Comparison of ENCODE assay signal across 18 cellular contexts in the genomic region with DNA sequence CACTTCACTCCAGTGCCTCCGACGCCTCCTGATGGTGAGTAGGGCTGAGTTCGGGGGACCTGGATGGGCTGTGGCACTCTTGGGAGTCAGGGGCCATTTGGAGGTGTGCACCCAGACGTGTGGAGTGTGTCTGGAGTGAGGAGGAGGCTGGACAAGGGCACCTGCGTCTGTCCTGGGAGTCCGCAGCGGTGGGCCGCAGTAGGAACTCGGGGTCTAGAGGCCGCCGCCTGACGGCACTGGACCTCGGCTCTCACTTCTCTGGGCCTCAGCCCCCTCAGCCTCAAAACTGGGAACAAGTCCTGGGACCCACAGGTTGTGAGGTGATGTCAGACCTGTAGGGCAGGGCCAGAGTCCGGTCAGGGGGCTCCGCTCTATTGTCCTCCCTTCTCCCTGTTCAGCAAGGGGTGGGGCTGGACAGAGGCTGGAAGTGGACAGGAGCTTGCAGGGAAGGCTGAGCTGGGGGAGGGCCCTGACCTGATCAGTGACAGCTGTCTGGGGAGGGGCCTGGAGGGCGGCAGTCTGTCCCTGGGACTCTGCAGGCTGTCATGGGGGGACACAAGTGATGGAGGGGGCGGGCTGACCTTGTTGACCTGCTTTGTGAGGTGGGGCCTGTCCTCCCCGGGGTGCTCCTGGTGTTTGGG. TPM values are rescaled to one million over a fixed set of nuclear protein-coding genes. Genes with fewer than 3 reads are reported as not detected.
A peak's percentile ranks its signal among the peaks of the same experiment; 100 is the strongest.
DNase-seq lines count a peak whose midpoint lies in the region; ATAC-seq and TF ChIP-seq lines count a peak whose summit lies in the region.
"Had no signal": no experiment of that assay in that cellular context is flagged by ENCODE, and none has a peak within 500 bp of the region (broad histone marks: within the 10 kb centered on the region; RNA-seq: fewer than 3 reads in every experiment).

No MANE protein-coding gene starts in this region.

- H3K4me1 ChIP-seq in BLaER1 treated with 17β-estradiol and CSF1 and Interleukin-3, amounts not matched to agents 10 nM and 100 nM, result peaks cover 55 to 91% (median 86%) of the 10 kb centered on the region in 10 experiments
- peaks cover 9% of the 10 kb centered on the region; the same call in 1 of the 2 replicates for H3K4me1 ChIP-seq in IMR-90 (ENCODE audit: control insufficient read depth, insufficient read depth, low read length)

- CTCF ChIA-PET in IMR-90 (lab: Yijun Ruan, JAX), result no interaction called here

- no peak overlapping the region for H4K8ac ChIP-seq in IMR-90 (ENCODE audit: low read depth in 2 of 2, low read length in 2 of 2)

- POLR2A ChIA-PET in IMR-90 (lab: Charles Lee; ENCODE audit: unreplicated experiment), result no interaction called here

- no peak overlapping the region for H2BK5ac ChIP-seq in IMR-90 (ENCODE audit: low read depth, low read length, poor library complexity, severe bottlenecking)

- no peak overlapping the region for H2BK120ac ChIP-seq in IMR-90 (ENCODE audit: low read depth, low read length)

- ATAC-seq in IMR-90 (ENCODE audit: low read depth), result no peak
- ATAC-seq: Right ventricle myocardium inferior had no signal

- H3K27ac ChIP-seq in BLaER1 treated with 17β-estradiol and CSF1 and Interleukin-3, amounts not matched to agents 10 nM and 100 nM, result no peak overlapping the region
- H3K27ac ChIP-seq in IMR-90 (ENCODE audit: insufficient read depth, low read length), result no peak overlapping the region
- no peak overlapping the region for H3K27ac ChIP-seq in brain microvascular endothelial cell
- H3K27ac ChIP-seq: SK-N-MC had no signal

- TF ChIP-seq POLR2A in IMR-90 (IDR thresholded peaks at IDR 0.05; ENCODE audit: low read depth, low read length), result no peak

- peaks cover 18 to 47% of the 10 kb centered on the region in 2 experiments for H3K79me1 ChIP-seq in IMR-90 (ENCODE audit: low read depth in 1 of 2, low read length in 2 of 2)

- no peak overlapping the region for H2BK20ac ChIP-seq in IMR-90 (ENCODE audit: low read depth, low read length)

- no peak overlapping the region for H3K18ac ChIP-seq in IMR-90 (ENCODE audit: low read depth, low read length)

- no peaks in the 10 kb centered on the region for H3K9me3 ChIP-seq in BLaER1 treated with 17β-estradiol and CSF1 and Interleukin-3, amounts not matched to agents 10 nM and 100 nM (replicated peaks in 1 of 11)
- no peaks in the 10 kb centered on the region for H3K9me3 ChIP-seq in IMR-90 (ENCODE audit: control insufficient read depth, insufficient read depth, low read length)
- H3K9me3 ChIP-seq: Caco-2 had no signal

- H2BK15ac ChIP-seq in IMR-90 (ENCODE audit: low read depth, low read length), result no peak overlapping the region

- H3K9me1 ChIP-seq in IMR-90 (ENCODE audit: insufficient read depth, low read length), result 0 out of 2 replicates have a peak, but pooled peaks cover 5% of the 10 kb centered on the region

- no peak for TF ChIP-seq RAD21 in IMR-90 (IDR thresholded peaks at IDR 0.05; ENCODE audit: low read length)

- WGBS in IMR-90 (ENCODE audit: extremely low coverage in 2 of 2, insufficient read length in 1 of 2), 2 experiments, result 95% methylated on average over 4 of the region's 18 CpGs; no CpG with 5 or more reads in 1 of the 2 experiments

- H3K36me3 Mint-ChIP-seq in neural crest cell (ENCODE audit: low read depth), result no peaks in the 10 kb centered on the region
- H3K36me3 Mint-ChIP-seq: CD4-positive, CD25-positive, alpha-beta regulatory T cell had no signal

- no peak overlapping the region for H3K23ac ChIP-seq in IMR-90 (ENCODE audit: low read depth, low read length)

- H3K9me3 Mint-ChIP-seq in neural crest cell, result no peaks in the 10 kb centered on the region

- no peak overlapping the region for H3K9ac ChIP-seq in BLaER1 treated with 17β-estradiol and CSF1 and Interleukin-3, amounts not matched to agents 10 nM and 100 nM
- no peak overlapping the region for H3K9ac ChIP-seq in IMR-90 (ENCODE audit: low read depth, low read length)

- peak overlapping the region; percentile 1 for H2AK9ac ChIP-seq in IMR-90 (replicated peaks; ENCODE audit: low read depth, low read length, poor library complexity)

- no peak overlapping the region for H2AFZ ChIP-seq in IMR-90 (replicated peaks; ENCODE audit: low read length, poor library complexity)

- H3K4me2 ChIP-seq in BLaER1 treated with 17β-estradiol and CSF1 and Interleukin-3, amounts not matched to agents 10 nM and 100 nM, result peak overlapping the region in 8 of 11 experiments; percentile 1 to 100 (median 62); a peak in 5 of 22 replicates
- no peak overlapping the region for H3K4me2 ChIP-seq in IMR-90 (ENCODE audit: low read depth, low read length)

- H4K91ac ChIP-seq in IMR-90 (ENCODE audit: insufficient read depth, low read depth, low read length), result no peak overlapping the region

- intact Hi-C loops in IMR-90 (cut with micrococcal nuclease), result no loop called here

- H3K27me3 Mint-ChIP-seq in neural crest cell (ENCODE audit: low read depth), result peaks cover 24% of the 10 kb centered on the region

- H3K27me3 ChIP-seq in BLaER1 treated with 17β-estradiol and CSF1 and Interleukin-3, amounts not matched to agents 10 nM and 100 nM, result peaks cover 30 to 83% (median 36%) of the 10 kb centered on the region in 11 experiments
- H3K27me3 ChIP-seq in IMR-90 (ENCODE audit: control insufficient read depth, insufficient read depth, low read length), result no peaks in the 10 kb centered on the region
- H3K27me3 ChIP-seq in brain microvascular endothelial cell (replicated peaks), result no peaks in the 10 kb centered on the region

- H3K27ac Mint-ChIP-seq in neural crest cell (ENCODE audit: unreplicated experiment), result no peak overlapping the region

- H4K20me1 ChIP-seq in BLaER1 treated with 17β-estradiol and CSF1 and Interleukin-3, amounts not matched to agents 10 nM and 100 nM, result peaks cover 69 to 95% (median 80%) of the 10 kb centered on the region in 11 experiments; a peak in 21 of 22 replicates
- H4K20me1 ChIP-seq in IMR-90 (ENCODE audit: insufficient read depth, low read length), result peaks cover 76% of the 10 kb centered on the region

- H3K4me3 ChIP-seq in BLaER1 treated with 17β-estradiol and CSF1 and Interleukin-3, amounts not matched to agents 10 nM and 100 nM, result no peak overlapping the region
- no peak overlapping the region for H3K4me3 ChIP-seq in IMR-90 (ENCODE audit: insufficient read depth, low read depth, low read length)
- no peak overlapping the region for H3K4me3 ChIP-seq in brain microvascular endothelial cell (ENCODE audit: low read depth, low read length)
- H3K4me3 ChIP-seq: SK-N-MC had no signal

- no peak overlapping the region for H3K14ac ChIP-seq in IMR-90 (replicated peaks; ENCODE audit: low read depth, low read length)

- H3K56ac ChIP-seq in IMR-90 (ENCODE audit: extremely low read depth, insufficient read depth, low read length), result no peak overlapping the region

- no peak for TF ChIP-seq CTCF in IMR-90 (conservative IDR thresholded peaks at IDR 0.05; ENCODE audit: low read depth, low read length)
- peak; percentile 17 for TF ChIP-seq CTCF in brain microvascular endothelial cell (IDR thresholded peaks at IDR 0.05; ENCODE audit: low read depth, low read length, missing control alignments)
- no peak for TF ChIP-seq CTCF in neural crest cell (conservative IDR thresholded peaks at IDR 0.05)

- no TSS peak for BruUV-seq in IMR-90 (replicated peaks; lab: Mats Ljungman, UMichigan)

- no peak overlapping the region for H4K5ac ChIP-seq in IMR-90 (ENCODE audit: low read depth, low read length)

- in situ Hi-C loops in IMR-90 (cut with MboI; ENCODE audit: low sequenced_read_pairs), result no loop called here
- in situ Hi-C loops in brain microvascular endothelial cell (cut with HindIII; ENCODE audit: low pct_ligation_motif_present, low sequenced_read_pairs), result no loop called here
- in situ Hi-C loops in KBM-7 (cut with MboI; ENCODE audit: low pct_unique_long_range_greater_than_20kb, low sequenced_read_pairs), result no loop called here

- H3K4me1 Mint-ChIP-seq in neural crest cell, result peaks cover 22% of the 10 kb centered on the region

- H3K4me3 Mint-ChIP-seq in neural crest cell, result peak overlapping the region; percentile 70

- no peak for DNase-seq in IMR-90
- no peak for DNase-seq in brain microvascular endothelial cell
- no peak for DNase-seq in neural crest cell (ENCODE audit: low read depth, low spot score)
- no peak for DNase-seq in GDM1 (lab: John Stamatoyannopoulos, UW)
- DNase-seq in stimulated activated CD4-positive, alpha-beta T cell treated with anti-CD3 and anti-CD28 coated beads, Interleukin-15, amount 100 ng/mL, for 24 hours, result no peak
- no peak for DNase-seq in KBM-7
- DNase-seq: Caco-2; CD4-positive, CD25-positive, alpha-beta regulatory T cell; HCEC 1CT; NCI-H1092; NCI-H146; NCI-H2081 treated with DMSO at 0.1 percent for 48 hours; NCI-H510A; NCI-H774 had no signal

- no peak overlapping the region for H3K4ac ChIP-seq in IMR-90 (ENCODE audit: low read depth, low read length)

- dilution Hi-C loops in IMR-90 (cut with HindIII; ENCODE audit: low sequenced_read_pairs, unreplicated experiment), result no loop called here

- no peak overlapping the region for H2AK5ac ChIP-seq in IMR-90 (ENCODE audit: low read depth, low read length)

- peaks cover 0 to 5% (median 0%) of the 10 kb centered on the region in 11 experiments; a peak in 1 of 22 replicates for H3K36me3 ChIP-seq in BLaER1 treated with 17β-estradiol and CSF1 and Interleukin-3, amounts not matched to agents 10 nM and 100 nM
- peaks cover 13% of the 10 kb centered on the region for H3K36me3 ChIP-seq in IMR-90 (ENCODE audit: control insufficient read depth, insufficient read depth, low read length)
- H3K36me3 ChIP-seq in brain microvascular endothelial cell (replicated peaks), result peaks cover 9% of the 10 kb centered on the region

RNA-seq across cellular contexts. Expression of a gene that starts 15.5 kb away (rescaled TPM):
- total RNA-seq in IMR-90 (2012; rRNA removed) (8.1 and 11.4 TPM in 2 replicates), neural crest cell (192 and 203 TPM in 2 replicates)
- polyA plus RNA-seq in IMR-90 (2012; rRNA removed), result 115 and 124 TPM in 2 replicates
- polyA plus RNA-seq in IMR-90 (2012; cell fraction: cytosol; rRNA removed), result 128 and 199 TPM in 2 replicates
- polyA plus RNA-seq in IMR-90 (2012; cell fraction: nucleus; rRNA removed; ENCODE audit: low replicate concordance), result 291 and 688 TPM in 2 replicates

RNA-seq across cellular contexts. Expression of a gene that starts 22.1 kb away (rescaled TPM):
- 92.2 and 105 TPM in 2 replicates for total RNA-seq in IMR-90 (2012; rRNA removed)
- 99.1 and 138 TPM in 2 replicates for polyA plus RNA-seq in IMR-90 (2012; rRNA removed)
- 153 and 262 TPM in 2 replicates for polyA plus RNA-seq in IMR-90 (2012; cell fraction: cytosol; rRNA removed)
- 50.0 and 115 TPM in 2 replicates for polyA plus RNA-seq in IMR-90 (2012; cell fraction: nucleus; rRNA removed; ENCODE audit: low replicate concordance)
- 17.4 and 22.3 TPM in 2 replicates for total RNA-seq in neural crest cell

RNA-seq across cellular contexts. Expression of a gene that starts 35.5 kb away (rescaled TPM):
- total RNA-seq in IMR-90 (2012; rRNA removed) (1.4 and 3.1 TPM in 2 replicates), neural crest cell (35.7 and 38.0 TPM in 2 replicates)
- polyA plus RNA-seq in IMR-90 (2012; rRNA removed), result 11.7 and 18.9 TPM in 2 replicates
- polyA plus RNA-seq in IMR-90 (2012; cell fraction: cytosol; rRNA removed), result 21.4 and 27.9 TPM in 2 replicates
- polyA plus RNA-seq in IMR-90 (2012; cell fraction: nucleus; rRNA removed; ENCODE audit: low replicate concordance), result 217 and 369 TPM in 2 replicates

RNA-seq across cellular contexts. Expression of a gene that starts 38.7 kb away (rescaled TPM):
- not detected in 2 replicates for total RNA-seq in IMR-90 (2012; rRNA removed)
- polyA plus RNA-seq in IMR-90 (2012; rRNA removed), result not detected in 2 replicates
- not detected in 2 replicates for polyA plus RNA-seq in IMR-90 (2012; cell fraction: cytosol; rRNA removed)
- polyA plus RNA-seq in IMR-90 (2012; cell fraction: nucleus; rRNA removed; ENCODE audit: low replicate concordance), result not detected in 2 replicates
- total RNA-seq in neural crest cell, result not detected in 2 replicates
- total RNA-seq: CD4-positive, CD25-positive, alpha-beta regulatory T cell; Right ventricle myocardium inferior had no signal
- polyA plus RNA-seq: CD4-positive, CD25-positive, alpha-beta regulatory T cell had no signal

RNA-seq across cellular contexts. Expression of a gene that starts 53.5 kb away (rescaled TPM):
- not detected in 2 replicates for total RNA-seq in IMR-90 (2012; rRNA removed)
- polyA plus RNA-seq in IMR-90 (2012; rRNA removed), result not detected in 2 replicates
- not detected in 2 replicates for polyA plus RNA-seq in IMR-90 (2012; cell fraction: cytosol; rRNA removed)
- 0.02 and 0.03 TPM in 2 replicates for polyA plus RNA-seq in IMR-90 (2012; cell fraction: nucleus; rRNA removed; ENCODE audit: low replicate concordance)
- 0.11 TPM in 1 of 2 replicates, not detected in the other for total RNA-seq in neural crest cell
- total RNA-seq: CD4-positive, CD25-positive, alpha-beta regulatory T cell; MCF 10A had no signal
- polyA plus RNA-seq: CD4-positive, CD25-positive, alpha-beta regulatory T cell had no signal

Comparison
In these comparisons a context has a peak if more than half of its experiments do, and no peak if none do; other contexts are left out.
1. RNA of a gene that starts 15.5 kb away (total RNA-seq): 192 to 203 TPM in neural crest cell; 8.1 to 11.4 TPM in IMR-90; every median in the first group is over 10 times any median in the second.